ENCODE assay signal across 15 cellular contexts in the genomic region with DNA sequence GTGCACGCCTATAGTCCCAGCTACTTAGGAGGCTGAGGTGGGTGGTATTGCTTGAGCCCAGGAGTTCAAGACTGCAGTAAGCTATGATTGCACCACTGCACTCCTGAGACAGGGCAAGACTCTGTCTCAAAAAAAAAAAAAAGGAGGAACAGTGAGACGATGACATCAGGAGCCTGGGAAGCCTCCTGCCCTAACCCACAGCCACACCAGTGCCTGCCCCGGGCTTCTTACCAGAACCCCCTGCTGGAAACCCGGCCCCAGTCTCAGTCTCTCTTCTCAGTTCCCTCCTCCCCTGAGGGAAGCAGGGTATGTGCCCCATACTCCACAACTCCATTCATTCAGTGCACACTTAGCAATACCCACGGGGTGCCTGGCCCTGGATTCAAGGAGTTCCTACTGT. TPM values are rescaled to one million over a fixed set of nuclear protein-coding genes. Genes with fewer than 3 reads are reported as not detected.
DNase-seq lines count a peak whose midpoint lies in the region; ATAC-seq and TF ChIP-seq lines count a peak whose summit lies in the region.
"Had no signal": no experiment of that assay in that cellular context is flagged by ENCODE, and none has a peak within 500 bp of the region (broad histone marks: within the 10 kb centered on the region; RNA-seq: fewer than 3 reads in every experiment).

No MANE protein-coding gene starts in this region.

- H3K9me3 ChIP-seq in esophagus squamous epithelium (no peaks in the 10 kb centered on the region), sigmoid colon (no peaks in the 10 kb centered on the region)

- intact Hi-C loops in esophagus squamous epithelium (cut with DNase I), result loop anchor here (10.0 kb wide), 1 partner anchor 169 kb away; no protein-coding TSS in a partner anchor
- intact Hi-C loops in sigmoid colon (cut with DNase I), result no loop called here

- peak overlapping the region in 3 of 4 donors; percentile 64 to 83 (median 75) for H3K27ac ChIP-seq in esophagus squamous epithelium
- peak overlapping the region; percentile 69 to 86 (median 76) for H3K27ac ChIP-seq in sigmoid colon

- TF ChIP-seq POLR2A in esophagus squamous epithelium (IDR thresholded peaks at IDR 0.05), result no peak
- no peak for TF ChIP-seq POLR2A in sigmoid colon (IDR thresholded peaks at IDR 0.05)

- ATAC-seq in HG03196 (IDR thresholded peaks at IDR 0.05; ENCODE audit: unreplicated experiment), result no peak
- no peak for ATAC-seq in GM21528 (IDR thresholded peaks at IDR 0.05; ENCODE audit: low FRiP score, unreplicated experiment)
- ATAC-seq: activated naive CD8-positive, alpha-beta T cell treated with anti-CD3 and anti-CD28 coated beads, Interleukin-2, amount 50 U/mL, for 24 hours had no signal

- peaks cover 0 to 35% (median 10%) of the 10 kb centered on the region in 3 donors for H3K4me1 ChIP-seq in esophagus squamous epithelium
- H3K4me1 ChIP-seq in sigmoid colon, result peaks cover 0 to 39% (median 23%) of the 10 kb centered on the region in 4 donors

- TF ChIP-seq CTCF in esophagus squamous epithelium (IDR thresholded peaks at IDR 0.05) (no peak), sigmoid colon (IDR thresholded peaks at IDR 0.05) (no peak)

- DNase-seq in GM03348 (ENCODE audit: low spot score) (peak; percentile 79), OCI-M1 (lab: John Stamatoyannopoulos, UW) (peak; percentile 18), esophagus squamous epithelium (lab: John Stamatoyannopoulos, UW) (no peak), sigmoid colon (no peak), GDM1 (lab: John Stamatoyannopoulos, UW) (no peak), HUDEP-2 (lab: John Stamatoyannopoulos, UW; ENCODE audit: unreplicated experiment in 76 of 76) (no peak)
- DNase-seq: activated naive CD8-positive, alpha-beta T cell treated with anti-CD3 and anti-CD28 coated beads, Interleukin-2, amount 50 U/mL, for 24 hours; CD4-positive, alpha-beta T cell; effector CD4-positive, alpha-beta T cell; NCI-H2227 treated with DMSO at 0.1 percent for 48 hours; posterior cingulate gyrus had no signal

- H3K4me3 ChIP-seq in esophagus squamous epithelium (no peak overlapping the region), sigmoid colon (no peak overlapping the region)

- H3K27me3 ChIP-seq in esophagus squamous epithelium (no peaks in the 10 kb centered on the region), sigmoid colon (no peaks in the 10 kb centered on the region)

- WGBS in esophagus squamous epithelium, 2 donors, result 57 to 66% methylated on average over 4 to 5 of the region's 5 CpGs
- WGBS in sigmoid colon, 2 donors, result 72% methylated on average over 5 of the region's 5 CpGs

- H3K36me3 ChIP-seq in esophagus squamous epithelium (no peaks in the 10 kb centered on the region), sigmoid colon (no peaks in the 10 kb centered on the region)

- TF ChIP-seq EP300 in sigmoid colon (IDR thresholded peaks at IDR 0.05), result no peak

RNA-seq across cellular contexts. Expression of gene COL8A2, which starts 9.1 kb away (rescaled TPM):
- 1 to 10 TPM; 4.0 to 7.4 (median 5.1) TPM for total RNA-seq in esophagus squamous epithelium
- total RNA-seq in sigmoid colon, result 10 to 100 TPM in 1 of 4 donors, 1 to 10 TPM in 3; 1.8 to 13.0 (median 4.3) TPM
- polyA plus RNA-seq in sigmoid colon, result 1 to 10 TPM in 2 of 3 donors, under 1 TPM in 1; 0.60 to 3.2 (median 2.4) TPM

RNA-seq across cellular contexts. Expression of gene ADPRS, which starts 27.2 kb away (rescaled TPM):
- 10 to 100 TPM; 41.0 to 57.8 (median 48.1) TPM for total RNA-seq in esophagus squamous epithelium
- total RNA-seq in sigmoid colon, result 10 to 100 TPM; 24.3 to 49.6 (median 37.0) TPM
- 10 to 100 TPM; 21.6 to 30.0 (median 29.6) TPM for polyA plus RNA-seq in sigmoid colon

RNA-seq across cellular contexts. Expression of gene TEKT2, which starts 32.0 kb away (rescaled TPM):
- total RNA-seq in esophagus squamous epithelium (not detected), sigmoid colon (under 1 TPM in 1 of 4 donors, not detected in 3; 0.33 TPM)
- polyA plus RNA-seq in sigmoid colon, result under 1 TPM in 1 of 3 donors, not detected in 2; 0.19 TPM
- total RNA-seq: LHCN-M2, RPMI7951 had no signal

RNA-seq across cellular contexts. Expression of gene TRAPPC3, which starts 33.4 kb away (rescaled TPM):
- total RNA-seq in esophagus squamous epithelium (100 to 1,000 TPM in 2 of 4 donors, 10 to 100 TPM in 2; 68.3 to 132 (median 112) TPM), sigmoid colon (100 to 1,000 TPM; 108 to 177 (median 129) TPM)
- polyA plus RNA-seq in sigmoid colon, result 100 to 1,000 TPM in 1 of 3 donors, 10 to 100 TPM in 2; 75.1 to 102 (median 80.9) TPM

RNA-seq across cellular contexts. Expression of gene MAP7D1, which starts 40.0 kb away (rescaled TPM):
- total RNA-seq in esophagus squamous epithelium (100 to 1,000 TPM in 2 of 4 donors, 10 to 100 TPM in 2; 59.4 to 180 (median 92.9) TPM), sigmoid colon (100 to 1,000 TPM; 104 to 226 (median 129) TPM)
- 10 to 100 TPM; 31.8 to 60.9 (median 57.1) TPM for polyA plus RNA-seq in sigmoid colon

Comparison
In these comparisons a context has a peak if more than half of its experiments do, and no peak if none do; other contexts are left out.
1. DNase-seq: peak in GM03348 (single experiment) and OCI-M1 (single experiment); none in esophagus squamous epithelium (single experiment), sigmoid colon (single experiment), GDM1 (single experiment) and HUDEP-2 (0 of 76).